Comparison of ENCODE assay signal across 24 cellular contexts in the genomic region with DNA sequence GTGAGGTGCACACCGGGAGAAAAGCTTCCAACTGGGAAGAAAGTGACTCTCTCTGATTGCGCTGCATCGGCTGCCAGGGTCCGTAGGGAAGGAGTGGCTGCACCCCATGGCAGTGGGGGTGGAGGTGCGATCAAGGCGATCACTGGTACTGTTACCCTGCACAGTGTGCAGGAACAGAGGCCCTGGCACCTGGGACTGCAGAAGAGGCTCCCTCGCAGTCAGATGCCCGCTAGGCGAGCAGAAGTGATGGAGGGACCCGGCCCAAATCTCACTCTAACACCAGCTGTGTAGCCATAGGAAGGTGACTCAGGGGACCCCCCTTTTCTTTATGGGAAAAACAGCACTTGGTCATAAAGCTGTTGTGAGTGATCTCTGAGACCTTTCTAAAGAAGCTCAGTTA.
"Had no signal": no experiment of that assay in that cellular context is flagged by ENCODE, and none has a peak within 500 bp of the region (broad histone marks: within the 10 kb centered on the region; RNA-seq: fewer than 3 reads in every experiment).

No MANE protein-coding gene starts in this region.

- H3K4me3 ChIP-seq: pancreas, prostate gland, right lobe of liver, sigmoid colon, suprapubic skin, testis, tibial artery, transverse colon, upper lobe of right lung, uterus had no signal

- H3K36me3 ChIP-seq: pancreas, prostate gland, right lobe of liver, sigmoid colon, suprapubic skin, tibial artery, transverse colon, upper lobe of right lung, uterus had no signal

- FAIRE-seq: pancreas, small intestine had no signal

- H3K9me3 ChIP-seq: pancreas, prostate gland, right lobe of liver, suprapubic skin, testis, tibial artery, transverse colon, upper lobe of right lung, uterus had no signal

- H3K4me1 ChIP-seq: pancreas, prostate gland, right lobe of liver, sigmoid colon, suprapubic skin, testis, tibial artery, transverse colon, upper lobe of right lung, uterus had no signal

- DNase-seq: naive B cell; naive thymus-derived CD8-positive, alpha-beta T cell; nephron progenitor cell; occipital lobe; pancreas; right cardiac atrium; right lobe of liver; sigmoid colon; small intestine; stimulated activated CD4-positive, alpha-beta T cell treated with anti-CD3 and anti-CD28 coated beads, Interleukin-15, amount 100 ng/mL, for 24 hours; stimulated activated CD4-positive, alpha-beta T cell treated with anti-CD3 and anti-CD28 coated beads, Interleukin-2, amount 100 ng/mL, for 24 hours; stimulated activated CD4-positive, alpha-beta T cell treated with anti-CD3 and anti-CD28 coated beads, Interleukin-2, amount 100 ng/mL, for 48 hours; stimulated activated CD4-positive, alpha-beta T cell treated with anti-CD3 and anti-CD28 coated beads, Interleukin-4, amount 100 ng/mL, for 24 hours; stimulated activated naive B cell treated with anti-CD40 and anti-IgM and Interleukin-4, amounts not matched to agents 10 μg/mL and 1 μg/mL and 100 μg/mL, for 72 hours; stimulated activated naive CD8-positive, alpha-beta T cell treated with anti-CD3 and anti-CD28 coated beads, Interleukin-15, amount 100 ng/mL, for 72 hours; stimulated activated naive CD8-positive, alpha-beta T cell treated with anti-CD3 and anti-CD28 coated beads, Interleukin-15, Interleukin-2, amounts not matched to agents 100 U/mL and 50 U/mL, for 24 hours; substantia nigra; testis; tibial artery; transverse colon; upper lobe of right lung; uterus had no signal

- H3K27ac ChIP-seq: pancreas, prostate gland, right lobe of liver, sigmoid colon, suprapubic skin, testis, tibial artery, transverse colon, upper lobe of right lung, uterus had no signal

- H3K27me3 ChIP-seq: pancreas, right lobe of liver, sigmoid colon, suprapubic skin, testis, tibial artery, transverse colon, upper lobe of right lung, uterus had no signal
